ENCODE assay signal across 14 cellular contexts in genomic region chr17:16374129-16374528, GRCh38. TPM values are rescaled to one million over a fixed set of nuclear protein-coding genes. Genes with fewer than 3 reads are reported as not detected.
DNase-seq lines count a peak whose midpoint lies in the region; ATAC-seq, FAIRE-seq and TF ChIP-seq lines count a peak whose summit lies in the region.
"Had no signal": no experiment of that assay in that cellular context is flagged by ENCODE, and none has a peak within 500 bp of the region (broad histone marks: within the 10 kb centered on the region; RNA-seq: fewer than 3 reads in every experiment).

No MANE protein-coding gene starts in this region.

- intact Hi-C loops in right cardiac atrium (cut with DNase I), result no loop called here

- TF ChIP-seq POLR2A in upper lobe of left lung (IDR thresholded peaks at IDR 0.05), result peak in 1 of 4 donors; percentile 16

- H3K27ac ChIP-seq in right cardiac atrium (ENCODE audit: low read length), result no peak overlapping the region
- H3K27ac ChIP-seq in upper lobe of left lung, result peak overlapping the region in 3 of 4 donors; percentile 20 to 71 (median 37)

- TF ChIP-seq EP300 in upper lobe of left lung (IDR thresholded peaks at IDR 0.05), result peak in 2 of 4 donors; percentile 45 to 78

- DNase-seq in HT1080 (ENCODE audit: low read depth) (peak; percentile 18), right cardiac atrium (no peak), upper lobe of left lung (peak in 1 of 2 donors; percentile 55), HK-2 (ENCODE audit: unreplicated experiment) (no peak), T-helper 2 cell (no peak), NCI-H1105 treated with DMSO at 0.1 percent for 48 hours (lab: John Stamatoyannopoulos, UW) (no peak)
- DNase-seq: activated CD8-positive, alpha-beta T cell treated with anti-CD3 and anti-CD28 coated beads for 36 hours; activated effector memory CD4-positive, alpha-beta T cell treated with anti-CD3 and anti-CD28 coated beads, Interleukin-2, amount 50 U/mL, for 16 hours; cerebellar nuclear complex; foreskin melanocyte; NCI-H187 treated with DMSO at 0.1 percent for 48 hours; substantia nigra had no signal

- H3K36me3 ChIP-seq in upper lobe of left lung, result no peaks in the 10 kb centered on the region

- ATAC-seq in right cardiac atrium, result peak; percentile 93 to 94
- peak; percentile 77 to 80 for ATAC-seq in upper lobe of left lung (ENCODE audit: low FRiP score in 2 of 2)
- ATAC-seq: activated CD8-positive, alpha-beta T cell treated with anti-CD3 and anti-CD28 coated beads for 36 hours; natural killer cell treated with Interleukin-12 subunit alpha and Interleukin-12 subunit beta and Interleukin-15 and Interleukin-18, amount 100 ng/mL, for 72 hours had no signal

- WGBS in right cardiac atrium, result 23% methylated on average over 4 of the region's 4 CpGs
- 33 to 39% methylated on average over 4 of the region's 4 CpGs for WGBS in upper lobe of left lung, 2 donors

- TF ChIP-seq CTCF in upper lobe of left lung (IDR thresholded peaks at IDR 0.05), result no peak

- H3K27me3 ChIP-seq in right cardiac atrium (ENCODE audit: control insufficient read depth, insufficient read depth), result no peaks in the 10 kb centered on the region
- no peaks in the 10 kb centered on the region for H3K27me3 ChIP-seq in upper lobe of left lung

- no peaks in the 10 kb centered on the region for H3K9me3 ChIP-seq in right cardiac atrium (ENCODE audit: control insufficient read depth, low read length)
- H3K9me3 ChIP-seq in upper lobe of left lung, result no peaks in the 10 kb centered on the region

- FAIRE-seq in colon (lab: Jason Lieb, UNC), result peak; percentile 96

- no peaks in the 10 kb centered on the region for H3K4me1 ChIP-seq in right cardiac atrium (ENCODE audit: control insufficient read depth, insufficient read depth, low read length)
- peaks cover 11 to 18% (median 18%) of the 10 kb centered on the region in 4 donors for H3K4me1 ChIP-seq in upper lobe of left lung

- H3K4me3 ChIP-seq in right cardiac atrium (ENCODE audit: low read length), result no peak overlapping the region
- H3K4me3 ChIP-seq in upper lobe of left lung, result no peak overlapping the region

RNA-seq across cellular contexts. Expression of gene UBB, which starts 6.8 kb away (rescaled TPM):
- total RNA-seq in HT1080 (2014; rRNA removed; shearing (Covaris generic)), result 2,252 and 2,476 TPM in 2 replicates
- polyA plus RNA-seq in HT1080 (2015; cell fraction: cytosol; rRNA removed), result 773 and 787 TPM in 2 replicates
- 538 and 557 TPM in 2 replicates for polyA plus RNA-seq in HT1080 (2015; cell fraction: nucleus; rRNA removed)
- total RNA-seq in right cardiac atrium, result 1,000 to 10,000 TPM; 1,353 to 1,780 (median 1,568) TPM
- 1,446 TPM for polyA plus RNA-seq in right cardiac atrium
- 1,000 to 10,000 TPM in 3 of 6 donors, 100 to 1,000 TPM in 3; 281 to 1,666 (median 998) TPM for total RNA-seq in upper lobe of left lung

RNA-seq across cellular contexts. Expression of gene CENPV, which starts 20.9 kb away (rescaled TPM):
- 23.7 and 29.4 TPM in 2 replicates for total RNA-seq in HT1080 (2014; rRNA removed; shearing (Covaris generic))
- 26.6 TPM in 2 replicates for polyA plus RNA-seq in HT1080 (2015; cell fraction: cytosol; rRNA removed)
- polyA plus RNA-seq in HT1080 (2015; cell fraction: nucleus; rRNA removed), result 24.1 and 27.5 TPM in 2 replicates
- total RNA-seq in right cardiac atrium (10 to 100 TPM; 16.4 to 19.2 (median 18.8) TPM), upper lobe of left lung (10 to 100 TPM in 4 of 6 donors, 1 to 10 TPM in 2; 3.4 to 30.4 (median 11.1) TPM)
- 14.5 TPM for polyA plus RNA-seq in right cardiac atrium

RNA-seq across cellular contexts. Expression of gene TRPV2, which starts 41.2 kb away (rescaled TPM):
- total RNA-seq in HT1080 (2014; rRNA removed; shearing (Covaris generic)), result 101 and 105 TPM in 2 replicates
- polyA plus RNA-seq in HT1080 (2015; cell fraction: cytosol; rRNA removed), result 41.0 TPM in 2 replicates
- 138 and 139 TPM in 2 replicates for polyA plus RNA-seq in HT1080 (2015; cell fraction: nucleus; rRNA removed)
- 10 to 100 TPM in 3 of 4 donors, 1 to 10 TPM in 1; 7.1 to 19.6 (median 10.7) TPM for total RNA-seq in right cardiac atrium
- polyA plus RNA-seq in right cardiac atrium, result 5.2 TPM
- 100 to 1,000 TPM in 2 of 6 donors, 10 to 100 TPM in 4; 33.4 to 127 (median 48.6) TPM for total RNA-seq in upper lobe of left lung
